8 cellular contexts compared by ENCODE assay signal in genomic region chr17:16486373-16487250, GRCh38. TPM values are rescaled to one million over a fixed set of nuclear protein-coding genes. Genes with fewer than 3 reads are reported as not detected.
DNase-seq lines count a peak whose midpoint lies in the region; ATAC-seq, FAIRE-seq and TF ChIP-seq lines count a peak whose summit lies in the region.

No MANE protein-coding gene starts in this region.

- CTCF ChIA-PET in CD8-positive, alpha-beta T cell (lab: Charles Lee): interaction anchor here (1.6 kb wide), 1 partner anchor 23 kb away, joined by 3 read pairs; no protein-coding TSS in a partner anchor

- peaks cover 16% of the 10 kb centered on the region for H3K4me1 Mint-ChIP-seq in CD8-positive, alpha-beta T cell (ENCODE audit: low read depth)

- no peak for ATAC-seq in CD8-positive, alpha-beta T cell

- no peak for TF ChIP-seq POLR2A in breast epithelium (IDR thresholded peaks at IDR 0.05)

- peak overlapping the region; percentile 77 to 78 for H3K27ac ChIP-seq in breast epithelium
- no peak overlapping the region for H3K27ac ChIP-seq in CD8-positive, alpha-beta T cell (ENCODE audit: low read depth, low read length)

- DNase-seq in Ammon's horn (ENCODE audit: low spot score) (peak; percentile 71), NCI-H187 (lab: John Stamatoyannopoulos, UW) (peak; percentile 85 to 88), breast epithelium (ENCODE audit: low spot score in 2 of 2) (peak; percentile 96 to 97), smooth muscle cell of the brain vasculature (ENCODE audit: low read depth, low spot score) (peak; percentile 47), D341Med (ENCODE audit: low spot score) (no peak)
- no peak for DNase-seq in activated T-cell treated with anti-CD3 and anti-CD28 coated beads, Interleukin-2, amount 50 U/mL, for 48 hours
- DNase-seq in CD8-positive, alpha-beta T cell: no peak

- intact Hi-C loops in breast epithelium (cut with DNase I; ENCODE audit: low total_unique reads): no loop called here
- intact Hi-C loops in CD8-positive, alpha-beta T cell (cut with DNase I, micrococcal nuclease): no loop called here

- no peaks in the 10 kb centered on the region for H3K27me3 ChIP-seq in breast epithelium
- no peaks in the 10 kb centered on the region for H3K27me3 ChIP-seq in CD8-positive, alpha-beta T cell (ENCODE audit: insufficient read depth, low read length)

- TF ChIP-seq CTCF in breast epithelium (IDR thresholded peaks at IDR 0.05): no peak
- TF ChIP-seq CTCF in CD8-positive, alpha-beta T cell (IDR thresholded peaks at IDR 0.05): no peak

- H3K36me3 Mint-ChIP-seq in CD8-positive, alpha-beta T cell: peaks cover 2% of the 10 kb centered on the region

- peak; percentile 60 for FAIRE-seq in islet of Langerhans (lab: Jason Lieb, UNC)

- H3K36me3 ChIP-seq in breast epithelium: no peaks in the 10 kb centered on the region
- no peaks in the 10 kb centered on the region for H3K36me3 ChIP-seq in CD8-positive, alpha-beta T cell (ENCODE audit: insufficient read depth, low read length)

- no peaks in the 10 kb centered on the region for H3K9me3 Mint-ChIP-seq in CD8-positive, alpha-beta T cell

- H3K27me3 Mint-ChIP-seq in CD8-positive, alpha-beta T cell (ENCODE audit: low read depth): no peaks in the 10 kb centered on the region

- peak overlapping the region; percentile 20 to 51 (median 20) for H3K4me3 ChIP-seq in breast epithelium
- H3K4me3 ChIP-seq in CD8-positive, alpha-beta T cell (ENCODE audit: low read depth, low read length): no peak overlapping the region

- no peaks in the 10 kb centered on the region for H3K4me1 ChIP-seq in breast epithelium
- peaks cover 12% of the 10 kb centered on the region for H3K4me1 ChIP-seq in CD8-positive, alpha-beta T cell (ENCODE audit: insufficient read depth, low read length)

- no peaks in the 10 kb centered on the region for H3K9me3 ChIP-seq in breast epithelium
- H3K9me3 ChIP-seq in CD8-positive, alpha-beta T cell (ENCODE audit: low read length): no peaks in the 10 kb centered on the region

- H3K4me3 Mint-ChIP-seq in CD8-positive, alpha-beta T cell: no peak overlapping the region

- no peak overlapping the region for H3K27ac Mint-ChIP-seq in CD8-positive, alpha-beta T cell

- POLR2A ChIA-PET in CD8-positive, alpha-beta T cell (lab: Charles Lee): no interaction called here

RNA-seq across cellular contexts. Expression of gene LRRC75A, which starts 5.4 kb away (rescaled TPM):
- 1 to 10 TPM; 1.5 to 3.3 (median 1.6) TPM for total RNA-seq in breast epithelium
- 1 to 10 TPM; 1.7 TPM for total RNA-seq in CD8-positive, alpha-beta T cell

Comparison
In these comparisons a context has a peak if more than half of its experiments do, and no peak if none do; other contexts are left out.
1. DNase-seq: peak in Ammon's horn (single experiment), NCI-H187 (2 of 2), breast epithelium (2 of 2) and smooth muscle cell of the brain vasculature (single experiment); none in activated T-cell treated with anti-CD3 and anti-CD28 coated beads, Interleukin-2, amount 50 U/mL, for 48 hours (0 of 2), CD8-positive, alpha-beta T cell (0 of 7) and D341Med (single experiment).